Comparison of ENCODE assay signal across 1 cellular context in the genomic region with DNA sequence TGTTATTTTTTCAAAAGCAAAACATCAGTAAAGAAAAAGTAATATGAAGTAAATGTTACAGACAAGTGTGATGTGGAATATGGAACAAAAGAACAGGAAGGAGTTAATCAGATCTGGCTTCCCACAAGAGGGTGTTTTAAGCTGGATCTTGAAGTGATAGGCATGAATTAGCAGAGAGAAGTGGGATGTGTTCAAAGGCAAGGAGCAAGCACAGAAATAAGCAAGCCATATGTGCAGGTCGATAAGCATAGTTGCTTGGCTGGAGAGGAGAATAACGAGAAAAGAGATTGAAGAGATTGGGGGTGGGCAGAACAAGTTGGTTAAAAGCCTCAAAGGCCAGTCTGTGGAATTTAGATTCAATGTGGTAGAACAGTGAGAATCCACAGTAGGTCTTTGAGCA.
TF ChIP-seq lines count a peak whose summit lies in the region.

No MANE protein-coding gene starts in this region.

TF ChIP-seq in K562, 482 proteins besides CTCF, POLR2A, EP300 and RAD21 (continued from another document and continues in another):
- TF ChIP-seq MYNN (IDR thresholded peaks at IDR 0.05), result 0 out of 2 replicates have a peak, but pooled peaks have one; percentile 61
- TF ChIP-seq MYNN (CRISPR knock-in tag; IDR thresholded peaks at IDR 0.05), result no peak
- no peak for TF ChIP-seq ZNF586 (CRISPR knock-in tag; conservative IDR thresholded peaks at IDR 0.05)
- TF ChIP-seq, protein P1, sequence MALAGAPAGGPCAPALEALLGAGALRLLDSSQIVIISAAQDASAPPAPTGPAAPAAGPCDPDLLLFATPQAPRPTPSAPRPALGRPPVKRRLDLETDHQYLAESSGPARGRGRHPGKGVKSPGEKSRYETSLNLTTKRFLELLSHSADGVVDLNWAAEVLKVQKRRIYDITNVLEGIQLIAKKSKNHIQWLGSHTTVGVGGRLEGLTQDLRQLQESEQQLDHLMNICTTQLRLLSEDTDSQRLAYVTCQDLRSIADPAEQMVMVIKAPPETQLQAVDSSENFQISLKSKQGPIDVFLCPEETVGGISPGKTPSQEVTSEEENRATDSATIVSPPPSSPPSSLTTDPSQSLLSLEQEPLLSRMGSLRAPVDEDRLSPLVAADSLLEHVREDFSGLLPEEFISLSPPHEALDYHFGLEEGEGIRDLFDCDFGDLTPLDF (CRISPR knock-in tag; IDR thresholded peaks at IDR 0.05), result no peak
- TF ChIP-seq, protein P2, sequence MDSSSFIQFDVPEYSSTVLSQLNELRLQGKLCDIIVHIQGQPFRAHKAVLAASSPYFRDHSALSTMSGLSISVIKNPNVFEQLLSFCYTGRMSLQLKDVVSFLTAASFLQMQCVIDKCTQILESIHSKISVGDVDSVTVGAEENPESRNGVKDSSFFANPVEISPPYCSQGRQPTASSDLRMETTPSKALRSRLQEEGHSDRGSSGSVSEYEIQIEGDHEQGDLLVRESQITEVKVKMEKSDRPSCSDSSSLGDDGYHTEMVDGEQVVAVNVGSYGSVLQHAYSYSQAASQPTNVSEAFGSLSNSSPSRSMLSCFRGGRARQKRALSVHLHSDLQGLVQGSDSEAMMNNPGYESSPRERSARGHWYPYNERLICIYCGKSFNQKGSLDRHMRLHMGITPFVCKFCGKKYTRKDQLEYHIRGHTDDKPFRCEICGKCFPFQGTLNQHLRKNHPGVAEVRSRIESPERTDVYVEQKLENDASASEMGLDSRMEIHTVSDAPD (CRISPR knock-in tag; IDR thresholded peaks at IDR 0.05), result no peak
- TF ChIP-seq, protein P3, sequence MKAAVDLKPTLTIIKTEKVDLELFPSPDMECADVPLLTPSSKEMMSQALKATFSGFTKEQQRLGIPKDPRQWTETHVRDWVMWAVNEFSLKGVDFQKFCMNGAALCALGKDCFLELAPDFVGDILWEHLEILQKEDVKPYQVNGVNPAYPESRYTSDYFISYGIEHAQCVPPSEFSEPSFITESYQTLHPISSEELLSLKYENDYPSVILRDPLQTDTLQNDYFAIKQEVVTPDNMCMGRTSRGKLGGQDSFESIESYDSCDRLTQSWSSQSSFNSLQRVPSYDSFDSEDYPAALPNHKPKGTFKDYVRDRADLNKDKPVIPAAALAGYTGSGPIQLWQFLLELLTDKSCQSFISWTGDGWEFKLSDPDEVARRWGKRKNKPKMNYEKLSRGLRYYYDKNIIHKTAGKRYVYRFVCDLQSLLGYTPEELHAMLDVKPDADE (conservative IDR thresholded peaks at IDR 0.05; ENCODE audit: control insufficient read depth, low read depth, low read length), result no peak
- 0 out of 2 replicates have a peak, but pooled peaks have one; percentile 37 for TF ChIP-seq PML (IDR thresholded peaks at IDR 0.05; ENCODE audit: low read length)
- no peak for TF ChIP-seq ZNF165 (CRISPR knock-in tag; IDR thresholded peaks at IDR 0.05; ENCODE audit: borderline replicate concordance)
- TF ChIP-seq, protein P4, sequence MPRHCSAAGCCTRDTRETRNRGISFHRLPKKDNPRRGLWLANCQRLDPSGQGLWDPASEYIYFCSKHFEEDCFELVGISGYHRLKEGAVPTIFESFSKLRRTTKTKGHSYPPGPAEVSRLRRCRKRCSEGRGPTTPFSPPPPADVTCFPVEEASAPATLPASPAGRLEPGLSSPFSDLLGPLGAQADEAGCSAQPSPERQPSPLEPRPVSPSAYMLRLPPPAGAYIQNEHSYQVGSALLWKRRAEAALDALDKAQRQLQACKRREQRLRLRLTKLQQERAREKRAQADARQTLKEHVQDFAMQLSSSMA (CRISPR knock-in tag; IDR thresholded peaks at IDR 0.05), result no peak
- no peak for TF ChIP-seq TCF7L2 (IDR thresholded peaks at IDR 0.05; ENCODE audit: low read depth, low read length)
- TF ChIP-seq ZNF707 (CRISPR knock-in tag; conservative IDR thresholded peaks at IDR 0.05), result no peak
- TF ChIP-seq, protein P5, sequence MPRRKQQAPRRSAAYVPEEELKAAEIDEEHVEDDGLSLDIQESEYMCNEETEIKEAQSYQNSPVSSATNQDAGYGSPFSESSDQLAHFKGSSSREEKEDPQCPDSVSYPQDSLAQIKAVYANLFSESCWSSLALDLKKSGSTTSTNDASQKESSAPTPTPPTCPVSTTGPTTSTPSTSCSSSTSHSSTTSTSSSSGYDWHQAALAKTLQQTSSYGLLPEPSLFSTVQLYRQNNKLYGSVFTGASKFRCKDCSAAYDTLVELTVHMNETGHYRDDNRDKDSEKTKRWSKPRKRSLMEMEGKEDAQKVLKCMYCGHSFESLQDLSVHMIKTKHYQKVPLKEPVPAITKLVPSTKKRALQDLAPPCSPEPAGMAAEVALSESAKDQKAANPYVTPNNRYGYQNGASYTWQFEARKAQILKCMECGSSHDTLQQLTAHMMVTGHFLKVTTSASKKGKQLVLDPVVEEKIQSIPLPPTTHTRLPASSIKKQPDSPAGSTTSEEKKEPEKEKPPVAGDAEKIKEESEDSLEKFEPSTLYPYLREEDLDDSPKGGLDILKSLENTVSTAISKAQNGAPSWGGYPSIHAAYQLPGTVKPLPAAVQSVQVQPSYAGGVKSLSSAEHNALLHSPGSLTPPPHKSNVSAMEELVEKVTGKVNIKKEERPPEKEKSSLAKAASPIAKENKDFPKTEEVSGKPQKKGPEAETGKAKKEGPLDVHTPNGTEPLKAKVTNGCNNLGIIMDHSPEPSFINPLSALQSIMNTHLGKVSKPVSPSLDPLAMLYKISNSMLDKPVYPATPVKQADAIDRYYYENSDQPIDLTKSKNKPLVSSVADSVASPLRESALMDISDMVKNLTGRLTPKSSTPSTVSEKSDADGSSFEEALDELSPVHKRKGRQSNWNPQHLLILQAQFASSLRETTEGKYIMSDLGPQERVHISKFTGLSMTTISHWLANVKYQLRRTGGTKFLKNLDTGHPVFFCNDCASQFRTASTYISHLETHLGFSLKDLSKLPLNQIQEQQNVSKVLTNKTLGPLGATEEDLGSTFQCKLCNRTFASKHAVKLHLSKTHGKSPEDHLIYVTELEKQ (CRISPR knock-in tag; IDR thresholded peaks at IDR 0.05), result no peak
- TF ChIP-seq CHD2 (IDR thresholded peaks at IDR 0.05; ENCODE audit: low read depth, low read length), result no peak
- peak; percentile 36; the same call in 1 of the 2 replicates for TF ChIP-seq CC2D1A (IDR thresholded peaks at IDR 0.05)
- TF ChIP-seq SMARCC2 (IDR thresholded peaks at IDR 0.05; ENCODE audit: low read depth), result no peak
- TF ChIP-seq, protein P6, sequence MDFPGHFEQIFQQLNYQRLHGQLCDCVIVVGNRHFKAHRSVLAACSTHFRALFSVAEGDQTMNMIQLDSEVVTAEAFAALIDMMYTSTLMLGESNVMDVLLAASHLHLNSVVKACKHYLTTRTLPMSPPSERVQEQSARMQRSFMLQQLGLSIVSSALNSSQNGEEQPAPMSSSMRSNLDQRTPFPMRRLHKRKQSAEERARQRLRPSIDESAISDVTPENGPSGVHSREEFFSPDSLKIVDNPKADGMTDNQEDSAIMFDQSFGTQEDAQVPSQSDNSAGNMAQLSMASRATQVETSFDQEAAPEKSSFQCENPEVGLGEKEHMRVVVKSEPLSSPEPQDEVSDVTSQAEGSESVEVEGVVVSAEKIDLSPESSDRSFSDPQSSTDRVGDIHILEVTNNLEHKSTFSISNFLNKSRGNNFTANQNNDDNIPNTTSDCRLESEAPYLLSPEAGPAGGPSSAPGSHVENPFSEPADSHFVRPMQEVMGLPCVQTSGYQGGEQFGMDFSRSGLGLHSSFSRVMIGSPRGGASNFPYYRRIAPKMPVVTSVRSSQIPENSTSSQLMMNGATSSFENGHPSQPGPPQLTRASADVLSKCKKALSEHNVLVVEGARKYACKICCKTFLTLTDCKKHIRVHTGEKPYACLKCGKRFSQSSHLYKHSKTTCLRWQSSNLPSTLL (IDR thresholded peaks at IDR 0.05), result no peak
- TF ChIP-seq, protein P7, sequence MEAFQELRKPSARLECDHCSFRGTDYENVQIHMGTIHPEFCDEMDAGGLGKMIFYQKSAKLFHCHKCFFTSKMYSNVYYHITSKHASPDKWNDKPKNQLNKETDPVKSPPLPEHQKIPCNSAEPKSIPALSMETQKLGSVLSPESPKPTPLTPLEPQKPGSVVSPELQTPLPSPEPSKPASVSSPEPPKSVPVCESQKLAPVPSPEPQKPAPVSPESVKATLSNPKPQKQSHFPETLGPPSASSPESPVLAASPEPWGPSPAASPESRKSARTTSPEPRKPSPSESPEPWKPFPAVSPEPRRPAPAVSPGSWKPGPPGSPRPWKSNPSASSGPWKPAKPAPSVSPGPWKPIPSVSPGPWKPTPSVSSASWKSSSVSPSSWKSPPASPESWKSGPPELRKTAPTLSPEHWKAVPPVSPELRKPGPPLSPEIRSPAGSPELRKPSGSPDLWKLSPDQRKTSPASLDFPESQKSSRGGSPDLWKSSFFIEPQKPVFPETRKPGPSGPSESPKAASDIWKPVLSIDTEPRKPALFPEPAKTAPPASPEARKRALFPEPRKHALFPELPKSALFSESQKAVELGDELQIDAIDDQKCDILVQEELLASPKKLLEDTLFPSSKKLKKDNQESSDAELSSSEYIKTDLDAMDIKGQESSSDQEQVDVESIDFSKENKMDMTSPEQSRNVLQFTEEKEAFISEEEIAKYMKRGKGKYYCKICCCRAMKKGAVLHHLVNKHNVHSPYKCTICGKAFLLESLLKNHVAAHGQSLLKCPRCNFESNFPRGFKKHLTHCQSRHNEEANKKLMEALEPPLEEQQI (IDR thresholded peaks at IDR 0.05), result 0 out of 2 replicates have a peak, but pooled peaks have one; percentile 26
- peak; percentile 93 for TF ChIP-seq ARID1B (IDR thresholded peaks at IDR 0.05)
- peak in 1 of 2 experiments; percentile 80; a peak in 2 of 4 replicates for TF ChIP-seq HDAC1 (IDR thresholded peaks at IDR 0.05)
- TF ChIP-seq CBFA2T2 (conservative IDR thresholded peaks at IDR 0.05), result peak; percentile 79
- no peak for TF ChIP-seq SIX5 (IDR thresholded peaks at IDR 0.05; ENCODE audit: borderline replicate concordance in 1 of 2, insufficient read depth in 1 of 2, low read depth in 1 of 2, low read length in 2 of 2)
- 0 out of 2 replicates have a peak, but pooled peaks have one; percentile 8 for TF ChIP-seq CREM (IDR thresholded peaks at IDR 0.05; ENCODE audit: low read depth)
- TF ChIP-seq STAT5A (IDR thresholded peaks at IDR 0.05; ENCODE audit: borderline replicate concordance, low read length), result peak; percentile 39; the same call in 1 of the 2 replicates
- no peak for TF ChIP-seq ZNF589 (CRISPR knock-in tag; IDR thresholded peaks at IDR 0.05; ENCODE audit: low read depth)
- no peak for TF ChIP-seq PTBP1 (IDR thresholded peaks at IDR 0.05; ENCODE audit: low read depth, low read length)
- TF ChIP-seq, protein P8, sequence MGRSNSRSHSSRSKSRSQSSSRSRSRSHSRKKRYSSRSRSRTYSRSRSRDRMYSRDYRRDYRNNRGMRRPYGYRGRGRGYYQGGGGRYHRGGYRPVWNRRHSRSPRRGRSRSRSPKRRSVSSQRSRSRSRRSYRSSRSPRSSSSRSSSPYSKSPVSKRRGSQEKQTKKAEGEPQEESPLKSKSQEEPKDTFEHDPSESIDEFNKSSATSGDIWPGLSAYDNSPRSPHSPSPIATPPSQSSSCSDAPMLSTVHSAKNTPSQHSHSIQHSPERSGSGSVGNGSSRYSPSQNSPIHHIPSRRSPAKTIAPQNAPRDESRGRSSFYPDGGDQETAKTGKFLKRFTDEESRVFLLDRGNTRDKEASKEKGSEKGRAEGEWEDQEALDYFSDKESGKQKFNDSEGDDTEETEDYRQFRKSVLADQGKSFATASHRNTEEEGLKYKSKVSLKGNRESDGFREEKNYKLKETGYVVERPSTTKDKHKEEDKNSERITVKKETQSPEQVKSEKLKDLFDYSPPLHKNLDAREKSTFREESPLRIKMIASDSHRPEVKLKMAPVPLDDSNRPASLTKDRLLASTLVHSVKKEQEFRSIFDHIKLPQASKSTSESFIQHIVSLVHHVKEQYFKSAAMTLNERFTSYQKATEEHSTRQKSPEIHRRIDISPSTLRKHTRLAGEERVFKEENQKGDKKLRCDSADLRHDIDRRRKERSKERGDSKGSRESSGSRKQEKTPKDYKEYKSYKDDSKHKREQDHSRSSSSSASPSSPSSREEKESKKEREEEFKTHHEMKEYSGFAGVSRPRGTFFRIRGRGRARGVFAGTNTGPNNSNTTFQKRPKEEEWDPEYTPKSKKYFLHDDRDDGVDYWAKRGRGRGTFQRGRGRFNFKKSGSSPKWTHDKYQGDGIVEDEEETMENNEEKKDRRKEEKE (IDR thresholded peaks at IDR 0.05; ENCODE audit: borderline replicate concordance in 1 of 2, control insufficient read depth in 1 of 2, low read depth in 2 of 2, low read length in 1 of 2), result no peak
- TF ChIP-seq KDM1A (IDR thresholded peaks at IDR 0.05), result peak; percentile 86 to 89
- no peak for TF ChIP-seq RAD51 (IDR thresholded peaks at IDR 0.05; ENCODE audit: borderline replicate concordance, low read depth)
- no peak for TF ChIP-seq NFATC3 (IDR thresholded peaks at IDR 0.05)
- no peak for TF ChIP-seq DNMT1 (IDR thresholded peaks at IDR 0.05)
- no peak for TF ChIP-seq ZKSCAN3 (CRISPR knock-in tag; IDR thresholded peaks at IDR 0.05)
- TF ChIP-seq SRSF9 (IDR thresholded peaks at IDR 0.05; ENCODE audit: borderline replicate concordance, low read depth, low read length), result no peak
- TF ChIP-seq COPS2 (conservative IDR thresholded peaks at IDR 0.05), result no peak
- TF ChIP-seq KLF16 (IDR thresholded peaks at IDR 0.05), result peak; percentile 56; the same call in 1 of the 2 replicates
- TF ChIP-seq, protein P9, sequence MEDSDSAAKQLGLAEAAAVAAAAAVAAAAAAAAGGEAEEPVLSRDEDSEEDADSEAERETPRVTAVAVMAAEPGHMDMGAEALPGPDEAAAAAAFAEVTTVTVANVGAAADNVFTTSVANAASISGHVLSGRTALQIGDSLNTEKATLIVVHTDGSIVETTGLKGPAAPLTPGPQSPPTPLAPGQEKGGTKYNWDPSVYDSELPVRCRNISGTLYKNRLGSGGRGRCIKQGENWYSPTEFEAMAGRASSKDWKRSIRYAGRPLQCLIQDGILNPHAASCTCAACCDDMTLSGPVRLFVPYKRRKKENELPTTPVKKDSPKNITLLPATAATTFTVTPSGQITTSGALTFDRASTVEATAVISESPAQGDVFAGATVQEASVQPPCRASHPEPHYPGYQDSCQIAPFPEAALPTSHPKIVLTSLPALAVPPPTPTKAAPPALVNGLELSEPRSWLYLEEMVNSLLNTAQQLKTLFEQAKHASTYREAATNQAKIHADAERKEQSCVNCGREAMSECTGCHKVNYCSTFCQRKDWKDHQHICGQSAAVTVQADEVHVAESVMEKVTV (CRISPR knock-in tag; IDR thresholded peaks at IDR 0.05), result no peak
- TF ChIP-seq KDM2B (CRISPR knock-in tag; IDR thresholded peaks at IDR 0.05), result no peak
- TF ChIP-seq RBM14 (IDR thresholded peaks at IDR 0.05; ENCODE audit: borderline replicate concordance, insufficient read depth, low read depth, low read length), result no peak
- TF ChIP-seq, protein P10, sequence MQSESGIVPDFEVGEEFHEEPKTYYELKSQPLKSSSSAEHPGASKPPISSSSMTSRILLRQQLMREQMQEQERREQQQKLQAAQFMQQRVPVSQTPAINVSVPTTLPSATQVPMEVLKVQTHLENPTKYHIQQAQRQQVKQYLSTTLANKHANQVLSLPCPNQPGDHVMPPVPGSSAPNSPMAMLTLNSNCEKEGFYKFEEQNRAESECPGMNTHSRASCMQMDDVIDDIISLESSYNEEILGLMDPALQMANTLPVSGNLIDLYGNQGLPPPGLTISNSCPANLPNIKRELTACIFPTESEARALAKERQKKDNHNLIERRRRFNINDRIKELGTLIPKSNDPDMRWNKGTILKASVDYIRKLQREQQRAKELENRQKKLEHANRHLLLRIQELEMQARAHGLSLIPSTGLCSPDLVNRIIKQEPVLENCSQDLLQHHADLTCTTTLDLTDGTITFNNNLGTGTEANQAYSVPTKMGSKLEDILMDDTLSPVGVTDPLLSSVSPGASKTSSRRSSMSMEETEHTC (IDR thresholded peaks at IDR 0.05), result no peak
- TF ChIP-seq, protein P11, sequence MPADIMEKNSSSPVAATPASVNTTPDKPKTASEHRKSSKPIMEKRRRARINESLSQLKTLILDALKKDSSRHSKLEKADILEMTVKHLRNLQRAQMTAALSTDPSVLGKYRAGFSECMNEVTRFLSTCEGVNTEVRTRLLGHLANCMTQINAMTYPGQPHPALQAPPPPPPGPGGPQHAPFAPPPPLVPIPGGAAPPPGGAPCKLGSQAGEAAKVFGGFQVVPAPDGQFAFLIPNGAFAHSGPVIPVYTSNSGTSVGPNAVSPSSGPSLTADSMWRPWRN (IDR thresholded peaks at IDR 0.05; ENCODE audit: low read depth), result 0 out of 2 replicates have a peak, but pooled peaks have one; percentile 52
- no peak for TF ChIP-seq CBX5 (IDR thresholded peaks at IDR 0.05; ENCODE audit: borderline replicate concordance, low read depth)
- TF ChIP-seq NFIC (IDR thresholded peaks at IDR 0.05), result peak; percentile 80
